ENCODE assay signal across 8 cellular contexts in the genomic region with DNA sequence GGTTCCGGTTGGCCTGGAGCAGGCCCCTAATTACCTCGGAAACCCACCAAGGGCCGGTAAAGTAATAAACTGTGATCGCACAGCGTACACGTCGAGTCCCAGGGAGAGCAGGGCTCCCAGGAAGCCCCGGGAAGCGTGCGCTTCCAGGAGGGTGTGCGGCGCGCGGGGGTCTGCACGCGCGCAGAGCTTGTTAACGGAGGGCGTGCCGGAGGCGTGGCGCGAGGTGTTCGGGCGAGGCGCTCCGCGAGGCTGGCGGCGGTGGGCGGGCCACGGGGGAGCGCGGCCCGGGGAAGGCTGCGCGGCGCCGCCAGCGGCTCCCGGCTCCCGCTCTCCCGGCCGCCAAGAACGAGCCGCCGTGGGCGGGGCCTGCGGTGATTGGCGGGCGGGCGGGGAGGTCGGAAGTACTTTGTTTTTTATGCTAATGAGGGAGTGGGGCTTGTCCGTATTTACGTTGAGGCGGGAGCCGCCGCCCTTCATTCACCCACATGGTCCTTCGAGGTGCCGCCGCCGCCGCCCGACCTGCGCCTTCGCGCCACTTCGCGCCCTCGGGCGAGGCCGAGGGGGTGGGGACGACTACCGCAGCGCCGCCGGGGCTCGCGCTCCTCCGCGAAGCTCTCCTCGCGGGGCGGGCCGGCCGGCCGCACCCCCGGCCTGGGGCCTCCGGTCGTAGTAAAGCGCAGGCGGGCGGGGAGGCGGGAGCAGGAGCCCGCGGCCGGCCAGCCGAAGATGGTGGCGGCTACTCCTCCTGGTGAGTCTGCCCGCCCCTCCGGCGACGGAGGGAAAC. TPM values are rescaled to one million over a fixed set of nuclear protein-coding genes. Genes with fewer than 3 reads are reported as not detected.
DNase-seq lines count a peak whose midpoint lies in the region; ATAC-seq and TF ChIP-seq lines count a peak whose summit lies in the region.

TSS of gene MIR17HG (plus strand) at position 476 of the 784 bp plus-strand sequence.

- H3K27ac ChIP-seq in H9 (ENCODE audit: insufficient read length, low read depth, low read length): peak within 1 kb of the TSS; percentile 43

- H4K8ac ChIP-seq in H9 (replicated peaks; ENCODE audit: insufficient read length, low read depth, low read length): no peak within 1 kb of the TSS

- peak within 1 kb of the TSS; percentile 93 for H3K18ac ChIP-seq in H9 (ENCODE audit: insufficient read length, low read depth, low read length)

- no CpG with 5 or more reads among the region's 103 CpGs for WGBS in H9 (ENCODE audit: extremely low coverage, insufficient read length, low lambda C conversion rate)

- TF ChIP-seq CTCF in H9 (conservative IDR thresholded peaks at IDR 0.05): no peak
- TF ChIP-seq CTCF in fibroblast of pulmonary artery (IDR thresholded peaks at IDR 0.05; ENCODE audit: low read length, missing control alignments): no peak
- no peak for TF ChIP-seq CTCF in nephron progenitor cell (IDR thresholded peaks at IDR 0.05)

- H2BK120ac ChIP-seq in H9 (ENCODE audit: low read depth, low read length, poor library complexity, severe bottlenecking): no peak within 1 kb of the TSS

- peak; percentile 61 for ATAC-seq in stimulated activated naive CD8-positive, alpha-beta T cell treated with anti-CD3 and anti-CD28 coated beads, Interleukin-15, Interleukin-2, amounts not matched to agents 100 U/mL and 50 U/mL, for 24 hours

- H3K14ac ChIP-seq in H9 (ENCODE audit: insufficient read depth, low read length): peak within 1 kb of the TSS; percentile 98

- no peaks in the 10 kb centered on the region for H3K4me1 ChIP-seq in H9 (ENCODE audit: insufficient read depth, low read length)

- peaks cover 17% of the 10 kb centered on the region for H3K79me2 ChIP-seq in H9 (ENCODE audit: insufficient read depth, low read length)

- no peak within 1 kb of the TSS for H2BK12ac ChIP-seq in H9 (ENCODE audit: insufficient read length, low read depth, low read length)

- DNase-seq in ELR (ENCODE audit: low read depth): peak; percentile 89
- DNase-seq in H9: peak; percentile 91
- peak; percentile 77 for DNase-seq in M059J (ENCODE audit: low read depth)
- DNase-seq in SHP77 (lab: John Stamatoyannopoulos, UW): peak; percentile 90 to 98
- DNase-seq in activated T-helper 9 cell treated with anti-CD3 and anti-CD28 coated beads, Interleukin-2, amount 50 U/mL, for 16 hours (ENCODE audit: low read depth): peak; percentile 84
- DNase-seq in fibroblast of pulmonary artery (ENCODE audit: low read depth): peak; percentile 83
- peak; percentile 94 for DNase-seq in nephron progenitor cell
- DNase-seq in stimulated activated naive CD8-positive, alpha-beta T cell treated with anti-CD3 and anti-CD28 coated beads, Interleukin-15, Interleukin-2, amounts not matched to agents 100 U/mL and 50 U/mL, for 24 hours: peak; percentile 92

- peak within 1 kb of the TSS; percentile 72 for H3K4me3 ChIP-seq in fibroblast of pulmonary artery (replicated peaks; ENCODE audit: low read depth, low read length)

- no peaks in the 10 kb centered on the region for H3K27me3 ChIP-seq in H9 (ENCODE audit: insufficient read depth, low read length)

- no peak within 1 kb of the TSS for H4K5ac ChIP-seq in H9 (ENCODE audit: insufficient read length, low read depth, low read length)

- H3K27me3 Mint-ChIP-seq in H9 (ENCODE audit: low read depth): peaks cover 27% of the 10 kb centered on the region
- H3K27me3 Mint-ChIP-seq in nephron progenitor cell (ENCODE audit: low read depth, poor library complexity): peaks cover 8% of the 10 kb centered on the region

- H3K9ac ChIP-seq in H9 (ENCODE audit: extremely low read depth, insufficient read length, low read length): peak within 1 kb of the TSS; percentile 93

- no peaks in the 10 kb centered on the region for H3K9me3 ChIP-seq in H9 (ENCODE audit: control insufficient read depth, low read depth, low read length)

- H3K4ac ChIP-seq in H9 (ENCODE audit: low read depth, low read length): no peak within 1 kb of the TSS; the same call in 1 of the 2 replicates

- H2AK5ac ChIP-seq in H9 (ENCODE audit: insufficient read length, low read length): no peak within 1 kb of the TSS

- no peak within 1 kb of the TSS for H2BK20ac ChIP-seq in H9 (ENCODE audit: low read depth, low read length, poor library complexity, severe bottlenecking)

- H3K36me3 Mint-ChIP-seq in H9 (ENCODE audit: insufficient read depth in 1 of 3, low read depth in 3 of 3) (peaks cover 33 to 35% (median 35%) of the 10 kb centered on the region in 3 experiments), nephron progenitor cell (ENCODE audit: low read depth) (peaks cover 35% of the 10 kb centered on the region)

- H3T11ph ChIP-seq in H9 (ENCODE audit: low read length): no peak within 1 kb of the TSS

- peak within 1 kb of the TSS; percentile 83 to 89 for H3K4me3 Mint-ChIP-seq in H9
- H3K4me3 Mint-ChIP-seq in nephron progenitor cell: peak within 1 kb of the TSS; percentile 92

- no peak within 1 kb of the TSS for H3K56ac ChIP-seq in H9 (ENCODE audit: insufficient read length, low read depth, low read length)

- H3K4me1 Mint-ChIP-seq in H9: peaks cover 21 to 33% of the 10 kb centered on the region in 2 experiments
- H3K4me1 Mint-ChIP-seq in nephron progenitor cell: peaks cover 38% of the 10 kb centered on the region

- no peak within 1 kb of the TSS for H3K23ac ChIP-seq in H9 (ENCODE audit: insufficient read length, low read depth, low read length)

- peak within 1 kb of the TSS; percentile 67 for H2AFZ ChIP-seq in H9 (ENCODE audit: low read length)

- H4K20me1 ChIP-seq in H9 (ENCODE audit: control insufficient read depth, insufficient read depth, insufficient read length): no peaks in the 10 kb centered on the region

- no peak within 1 kb of the TSS; the same call in 1 of the 2 replicates for H2BK15ac ChIP-seq in H9 (ENCODE audit: low read depth, low read length)

- H3K79me1 ChIP-seq in H9 (ENCODE audit: insufficient read depth, low read depth, low read length, poor library complexity, severe bottlenecking): peaks cover 4% of the 10 kb centered on the region

- peak within 1 kb of the TSS; percentile 82 to 99 (median 93); a peak in 6 of 7 replicates for H3K27ac Mint-ChIP-seq in H9
- H3K27ac Mint-ChIP-seq in nephron progenitor cell: peak within 1 kb of the TSS; percentile 93

- H3K4me2 ChIP-seq in H9 (ENCODE audit: insufficient read depth, insufficient read length, low read length): peak within 1 kb of the TSS; percentile 75

- H3K9me3 Mint-ChIP-seq in H9 (peaks cover 0 to 9% of the 10 kb centered on the region in 2 experiments; a peak in 2 of 5 replicates), nephron progenitor cell (no peaks in the 10 kb centered on the region)

- H3K23me2 ChIP-seq in H9 (ENCODE audit: insufficient read length, low read depth, low read length, poor library complexity, severe bottlenecking): peaks cover 3% of the 10 kb centered on the region

- H2BK5ac ChIP-seq in H9 (ENCODE audit: insufficient read length, low read length): no peak within 1 kb of the TSS

- no peak within 1 kb of the TSS for H4K91ac ChIP-seq in H9 (ENCODE audit: insufficient read length, low read depth, low read length)

RNA-seq across cellular contexts. Expression of gene MIR17HG, which starts in this region (rescaled TPM):
- total RNA-seq in H9 (2021): 35.7 and 38.7 TPM in 2 replicates
- 0.44 and 0.62 TPM in 2 replicates for total RNA-seq in M059J (2014; rRNA removed; shearing (Covaris generic))

Comparison
In these comparisons a context has a peak if more than half of its experiments do, and no peak if none do; other contexts are left out.
1. Peak in every context shown above with its lines: DNase-seq, ATAC-seq, H3K4me3 ChIP-seq and H3K27ac ChIP-seq.
2. RNA of gene MIR17HG (total RNA-seq): 35.7 to 38.7 TPM in H9; 0.44 to 0.62 TPM in M059J; every median in the first group is over 10 times any median in the second.
3. Peak in DNase-seq in M059J; RNA of the gene not detected or under 1 TPM.